Comparison of ENCODE assay signal across 8 cellular contexts in the genomic region with DNA sequence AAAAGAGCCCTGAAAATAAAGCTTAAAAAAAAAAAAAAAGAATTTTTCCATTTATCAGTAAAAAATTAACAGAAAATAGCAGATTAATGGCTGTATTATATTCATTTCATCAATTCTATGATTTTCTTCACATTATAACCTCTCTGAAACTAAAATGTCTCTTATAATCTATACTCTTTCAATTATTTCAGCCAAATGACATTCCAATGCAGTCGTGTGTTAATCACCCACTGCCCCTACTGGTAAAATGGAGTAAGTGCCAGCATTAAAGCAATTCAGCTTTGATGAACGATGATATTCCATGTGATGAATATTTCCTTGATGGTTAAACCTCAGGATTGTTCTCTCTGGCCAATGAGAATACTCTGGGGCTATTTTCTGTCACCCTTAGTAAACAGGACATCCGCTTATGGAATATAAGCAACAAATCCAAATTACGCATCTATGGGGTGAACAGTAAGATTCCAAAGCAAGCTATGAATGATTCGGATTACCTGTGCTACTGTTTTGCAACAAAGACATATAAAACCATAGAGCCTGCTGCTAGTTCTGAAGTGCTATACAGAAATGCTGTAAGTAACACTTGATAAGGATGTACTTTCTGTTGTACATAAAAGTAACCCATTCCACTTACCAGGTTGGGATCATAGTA. TPM values are rescaled to one million over a fixed set of nuclear protein-coding genes. Genes with fewer than 3 reads are reported as not detected.
DNase-seq lines count a peak whose midpoint lies in the region; ATAC-seq and TF ChIP-seq lines count a peak whose summit lies in the region.

No MANE protein-coding gene starts in this region.

- H3K4me3 Mint-ChIP-seq in CD8-positive, alpha-beta T cell, result no peak overlapping the region
- no peak overlapping the region for H3K4me3 Mint-ChIP-seq in nephron progenitor cell

- H3K4me3 ChIP-seq in CD8-positive, alpha-beta T cell (ENCODE audit: low read depth, low read length), result no peak overlapping the region

- intact Hi-C loops in CD8-positive, alpha-beta T cell (cut with DNase I, micrococcal nuclease), result loop anchor here (1.0 to 10.0 kb wide), 6 partner anchors 87 to 347 kb away; no protein-coding TSS in a partner anchor

- H3K27me3 ChIP-seq in CD8-positive, alpha-beta T cell (ENCODE audit: insufficient read depth, low read length), result no peaks in the 10 kb centered on the region

- no peak for DNase-seq in CD8-positive, alpha-beta T cell
- DNase-seq in NCI-H526 (lab: John Stamatoyannopoulos, UW) (peak; percentile 16 to 55), dermis microvascular lymphatic vessel endothelial cell (ENCODE audit: low read depth in 2 of 2) (peak; percentile 25 to 47), nephron progenitor cell (no peak), NOMO-1 treated with dmso at 0.1 percent for 144 hours (lab: John Stamatoyannopoulos, UW; ENCODE audit: unreplicated experiment) (no peak)

- H3K27ac Mint-ChIP-seq in CD8-positive, alpha-beta T cell, result no peak overlapping the region
- H3K27ac Mint-ChIP-seq in nephron progenitor cell, result no peak overlapping the region

- no peak overlapping the region for H3K27ac ChIP-seq in CD8-positive, alpha-beta T cell (ENCODE audit: low read depth, low read length)

- H3K36me3 Mint-ChIP-seq in CD8-positive, alpha-beta T cell, result peaks cover 72% of the 10 kb centered on the region
- H3K36me3 Mint-ChIP-seq in nephron progenitor cell (ENCODE audit: low read depth), result peaks cover 4% of the 10 kb centered on the region

- peak; percentile 62 for ATAC-seq in CD8-positive, alpha-beta T cell
- ATAC-seq in GM21381 (IDR thresholded peaks at IDR 0.05; ENCODE audit: unreplicated experiment), result peak; percentile 57
- no peak for ATAC-seq in GM21390 (IDR thresholded peaks at IDR 0.05; ENCODE audit: unreplicated experiment)
- ATAC-seq in GM19452 (IDR thresholded peaks at IDR 0.05; ENCODE audit: unreplicated experiment), result no peak

- H3K27me3 Mint-ChIP-seq in CD8-positive, alpha-beta T cell (ENCODE audit: low read depth), result no peaks in the 10 kb centered on the region
- no peaks in the 10 kb centered on the region for H3K27me3 Mint-ChIP-seq in nephron progenitor cell (ENCODE audit: low read depth, poor library complexity)

- POLR2A ChIA-PET in CD8-positive, alpha-beta T cell (lab: Charles Lee), result interaction anchor here (0.7 kb wide), 1 partner anchor 107 kb away, joined by 3 read pairs; no protein-coding TSS in a partner anchor

- H3K36me3 ChIP-seq in CD8-positive, alpha-beta T cell (ENCODE audit: insufficient read depth, low read length), result peaks cover 8% of the 10 kb centered on the region

- peaks cover 2% of the 10 kb centered on the region for H3K4me1 Mint-ChIP-seq in CD8-positive, alpha-beta T cell (ENCODE audit: low read depth)
- H3K4me1 Mint-ChIP-seq in nephron progenitor cell, result peaks cover 11% of the 10 kb centered on the region

- CTCF ChIA-PET in CD8-positive, alpha-beta T cell (lab: Charles Lee), result interaction anchor here (0.6 to 2.4 kb wide), 16 partner anchors 13 to 1668 kb away, joined by 3 to 17 read pairs (median 3); partner anchors contain the start of genes ARL1 and GNPTAB

- no peaks in the 10 kb centered on the region for H3K9me3 Mint-ChIP-seq in CD8-positive, alpha-beta T cell
- no peaks in the 10 kb centered on the region for H3K9me3 Mint-ChIP-seq in nephron progenitor cell

- H3K9me3 ChIP-seq in CD8-positive, alpha-beta T cell (ENCODE audit: low read length), result no peaks in the 10 kb centered on the region

- peak; percentile 94 for TF ChIP-seq CTCF in CD8-positive, alpha-beta T cell (IDR thresholded peaks at IDR 0.05)
- peak; percentile 69 for TF ChIP-seq CTCF in nephron progenitor cell (IDR thresholded peaks at IDR 0.05)

- no peaks in the 10 kb centered on the region for H3K4me1 ChIP-seq in CD8-positive, alpha-beta T cell (ENCODE audit: insufficient read depth, low read length)

RNA-seq across cellular contexts. Expression of gene SYCP3, which starts 20.3 kb away (rescaled TPM):
- total RNA-seq in CD8-positive, alpha-beta T cell, result under 1 TPM; 0.27 to 0.39 TPM
- under 0.01 TPM in 1 of 2 replicates, not detected in the other for total RNA-seq in dermis microvascular lymphatic vessel endothelial cell

Comparison
In these comparisons a context has a peak if more than half of its experiments do, and no peak if none do; other contexts are left out.
1. ATAC-seq: peak in CD8-positive, alpha-beta T cell (single experiment) and GM21381 (single experiment); none in GM21390 (single experiment) and GM19452 (single experiment).
2. DNase-seq: peak in NCI-H526 (2 of 2) and dermis microvascular lymphatic vessel endothelial cell (2 of 2); none in CD8-positive, alpha-beta T cell (0 of 7), nephron progenitor cell (single experiment) and NOMO-1 treated with dmso at 0.1 percent for 144 hours (single experiment).